27 cellular contexts compared by ENCODE assay signal in the genomic region with DNA sequence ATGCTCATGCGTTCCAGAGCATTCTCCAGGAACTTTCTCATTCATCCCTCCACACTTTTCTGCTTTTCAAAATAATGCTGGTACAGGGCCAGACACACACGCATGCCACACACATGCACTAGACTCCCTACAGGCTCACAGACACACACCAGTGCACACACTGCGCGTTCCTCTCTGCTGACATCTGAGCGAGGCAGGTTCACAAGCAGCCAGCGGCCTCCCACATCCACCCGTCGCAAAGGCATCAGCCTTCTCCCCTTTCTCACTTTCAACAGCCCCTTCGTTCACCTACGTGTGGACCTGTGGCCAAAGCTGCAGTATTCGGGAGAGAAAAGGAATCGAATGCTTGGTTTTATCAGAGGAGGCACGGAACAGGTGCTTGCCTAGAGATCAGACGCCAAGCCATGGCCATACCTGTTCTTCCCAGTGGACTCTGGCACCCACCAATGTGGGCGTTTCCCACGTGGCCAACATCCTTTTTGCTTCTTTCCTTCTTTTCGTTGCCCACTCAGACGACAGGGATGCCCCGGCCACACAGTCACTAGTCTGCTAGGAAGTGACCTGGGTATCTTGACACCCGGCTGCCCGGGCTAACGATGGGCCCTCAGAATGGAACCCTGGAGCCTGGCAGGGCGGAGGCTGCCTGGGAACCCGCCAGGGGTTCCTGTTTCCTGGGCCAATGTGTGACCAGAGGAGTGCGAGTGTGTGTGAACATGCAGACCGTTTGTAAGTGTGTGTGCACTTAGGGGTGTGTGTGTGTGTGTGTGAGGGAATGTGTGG.
A peak's percentile ranks its signal among the peaks of the same experiment; 100 is the strongest.
DNase-seq lines count a peak whose midpoint lies in the region; ATAC-seq lines count a peak whose summit lies in the region.
"Had no signal": no experiment of that assay in that cellular context is flagged by ENCODE, and none has a peak within 500 bp of the region (broad histone marks: within the 10 kb centered on the region; RNA-seq: fewer than 3 reads in every experiment).

No MANE protein-coding gene starts in this region.

- no peak overlapping the region for H3K27ac ChIP-seq in BLaER1 treated with 17β-estradiol and CSF1 and Interleukin-3, amounts not matched to agents 10 nM and 100 nM
- H3K27ac ChIP-seq in neuronal stem cell (replicated peaks; ENCODE audit: low read length): no peak overlapping the region
- H3K27ac ChIP-seq: 22Rv1, body of pancreas, esophagus squamous epithelium, foreskin keratinocyte, KMS-11, prostate gland, SK-N-MC had no signal

- DNase-seq in activated CD4-positive, alpha-beta T cell treated with anti-CD3 and anti-CD28 coated beads, Interleukin-2, amount 10 ng/mL, durations not matched to agents 7 days and 5 days: no peak
- no peak for DNase-seq in activated CD4-positive, alpha-beta T cell treated with anti-CD3 and anti-CD28 coated beads for 4 hours
- peak; percentile 34 for DNase-seq in kidney glomerular epithelial cell (lab: John Stamatoyannopoulos, UW)
- no peak for DNase-seq in neuronal stem cell (ENCODE audit: low spot score)
- DNase-seq in KG1 (lab: John Stamatoyannopoulos, UW): no peak
- no peak for DNase-seq in T1000 (lab: John Stamatoyannopoulos, UW)
- DNase-seq: activated B cell treated with CpG ODN at 0.5 μM for 24 hours; activated CD8-positive, alpha-beta memory T cell treated with anti-CD3 and anti-CD28 coated beads, Interleukin-2, amount 10 ng/mL, durations not matched to agents 7 days and 5 days; activated naive CD4-positive, alpha-beta T cell treated with anti-CD3 and anti-CD28 coated beads, Interleukin-2, amount 10 ng/mL, durations not matched to agents 7 days and 5 days; body of pancreas; CD4-positive, CD25-positive, alpha-beta regulatory T cell; esophagus squamous epithelium; foreskin keratinocyte; NCI-H1436; NCI-H2081; NCI-H526 treated with DMSO at 0.1 percent for 48 hours; NK-92 treated with Interleukin-12 subunit alpha and Interleukin-12 subunit beta, amount 100 ng/mL, for 24 hours; stimulated activated CD4-positive, alpha-beta T cell treated with anti-CD3 and anti-CD28 coated beads, Interleukin-4, amount 100 ng/mL, for 24 hours; T-helper 1 cell had no signal

- no peaks in the 10 kb centered on the region for H3K36me3 ChIP-seq in BLaER1 treated with 17β-estradiol and CSF1 and Interleukin-3, amounts not matched to agents 10 nM and 100 nM
- H3K36me3 ChIP-seq in neuronal stem cell (replicated peaks in 1 of 2; ENCODE audit: control insufficient read depth in 2 of 2, insufficient read depth in 2 of 2, low read length in 2 of 2): no peaks in the 10 kb centered on the region
- H3K36me3 ChIP-seq: esophagus squamous epithelium, prostate gland had no signal

- POLR2A ChIA-PET in activated CD4-positive, alpha-beta T cell treated with anti-CD3 and anti-CD28 coated beads, Interleukin-2, amount 10 ng/mL, durations not matched to agents 7 days and 5 days (lab: Charles Lee): no interaction called here

- no peak overlapping the region for H2BK12ac ChIP-seq in neuronal stem cell (ENCODE audit: low read length)

- H3K27ac Mint-ChIP-seq in activated CD4-positive, alpha-beta T cell treated with anti-CD3 and anti-CD28 coated beads, Interleukin-2, amount 10 ng/mL, durations not matched to agents 7 days and 5 days: peak overlapping the region; percentile 22
- H3K27ac Mint-ChIP-seq: activated B cell treated with CpG ODN at 0.5 μM for 24 hours; activated naive CD4-positive, alpha-beta T cell treated with anti-CD3 and anti-CD28 coated beads, Interleukin-2, amount 10 ng/mL, durations not matched to agents 7 days and 5 days had no signal

- H2AFZ ChIP-seq in neuronal stem cell (ENCODE audit: low read length): peak overlapping the region; percentile 54

- peak overlapping the region; percentile 32 for H2BK120ac ChIP-seq in neuronal stem cell (ENCODE audit: low read depth, low read length)

- H3K23ac ChIP-seq in neuronal stem cell (ENCODE audit: low read depth, low read length, poor library complexity): peak overlapping the region; percentile 71

- H3K9me3 ChIP-seq in BLaER1 treated with 17β-estradiol and CSF1 and Interleukin-3, amounts not matched to agents 10 nM and 100 nM (replicated peaks in 1 of 11): no peaks in the 10 kb centered on the region
- peaks cover 0 to 4% of the 10 kb centered on the region in 2 donors for H3K9me3 ChIP-seq in neuronal stem cell (replicated peaks in 1 of 2; ENCODE audit: control insufficient read depth in 2 of 2, insufficient read depth in 1 of 2, low read depth in 1 of 2, low read length in 2 of 2)
- H3K9me3 ChIP-seq: body of pancreas, esophagus squamous epithelium, prostate gland had no signal

- H3K4me3 Mint-ChIP-seq in activated CD4-positive, alpha-beta T cell treated with anti-CD3 and anti-CD28 coated beads, Interleukin-2, amount 10 ng/mL, durations not matched to agents 7 days and 5 days: no peak overlapping the region
- H3K4me3 Mint-ChIP-seq: activated B cell treated with CpG ODN at 0.5 μM for 24 hours; activated CD8-positive, alpha-beta memory T cell treated with anti-CD3 and anti-CD28 coated beads, Interleukin-2, amount 10 ng/mL, durations not matched to agents 7 days and 5 days; activated naive CD4-positive, alpha-beta T cell treated with anti-CD3 and anti-CD28 coated beads, Interleukin-2, amount 10 ng/mL, durations not matched to agents 7 days and 5 days; activated T-helper 1 cell treated with anti-CD3 and anti-CD28 coated beads, Interleukin-12 subunit alpha, Interleukin-12 subunit beta, Interleukin-2, Interleukin-4 antibody, amounts not matched to agents 30 ng/mL and 10 ng/mL and 1 ng/mL, durations not matched to agents 14 hours and 24 hours and 36 hours; CD4-positive, CD25-positive, alpha-beta regulatory T cell had no signal

- H3K4ac ChIP-seq in neuronal stem cell (ENCODE audit: low read length): no peak overlapping the region

- no peaks in the 10 kb centered on the region for H4K20me1 ChIP-seq in BLaER1 treated with 17β-estradiol and CSF1 and Interleukin-3, amounts not matched to agents 10 nM and 100 nM

- no peak for ATAC-seq in GM21526 (IDR thresholded peaks at IDR 0.05; ENCODE audit: low FRiP score, unreplicated experiment)
- ATAC-seq: activated CD8-positive, alpha-beta memory T cell treated with anti-CD3 and anti-CD28 coated beads, Interleukin-2, amount 10 ng/mL, durations not matched to agents 7 days and 5 days; body of pancreas; foreskin keratinocyte had no signal

- H3K79me1 ChIP-seq in neuronal stem cell (ENCODE audit: low read depth, low read length): peaks cover 2% of the 10 kb centered on the region

- peak overlapping the region; percentile 84 for H3K18ac ChIP-seq in neuronal stem cell (ENCODE audit: low read length)

- H3K9ac ChIP-seq in BLaER1 treated with 17β-estradiol and CSF1 and Interleukin-3, amounts not matched to agents 10 nM and 100 nM: no peak overlapping the region
- peak overlapping the region; percentile 36 for H3K9ac ChIP-seq in neuronal stem cell (ENCODE audit: low read depth, low read length, poor library complexity)
- H3K9ac ChIP-seq: KMS-11 had no signal

- no peak overlapping the region for H3K4me3 ChIP-seq in BLaER1 treated with 17β-estradiol and CSF1 and Interleukin-3, amounts not matched to agents 10 nM and 100 nM
- peak overlapping the region in 1 of 2 donors; percentile 46 for H3K4me3 ChIP-seq in neuronal stem cell (ENCODE audit: low read length in 2 of 2)
- H3K4me3 ChIP-seq: body of pancreas, esophagus squamous epithelium, lung, prostate gland, SK-N-MC had no signal

- peak overlapping the region in 6 of 11 experiments; percentile 3 to 33 (median 13); a peak in 8 of 22 replicates for H3K4me2 ChIP-seq in BLaER1 treated with 17β-estradiol and CSF1 and Interleukin-3, amounts not matched to agents 10 nM and 100 nM
- H3K4me2 ChIP-seq in neuronal stem cell (ENCODE audit: insufficient read depth, low read length, poor library complexity, severe bottlenecking): no peak overlapping the region
- H3K4me2 ChIP-seq: KMS-11 had no signal

- H3K36me3 Mint-ChIP-seq in activated CD4-positive, alpha-beta T cell treated with anti-CD3 and anti-CD28 coated beads, Interleukin-2, amount 10 ng/mL, durations not matched to agents 7 days and 5 days (ENCODE audit: low read depth): no peaks in the 10 kb centered on the region
- H3K36me3 Mint-ChIP-seq: activated CD8-positive, alpha-beta memory T cell treated with anti-CD3 and anti-CD28 coated beads, Interleukin-2, amount 10 ng/mL, durations not matched to agents 7 days and 5 days; activated naive CD4-positive, alpha-beta T cell treated with anti-CD3 and anti-CD28 coated beads, Interleukin-2, amount 10 ng/mL, durations not matched to agents 7 days and 5 days; CD4-positive, CD25-positive, alpha-beta regulatory T cell had no signal

- peaks cover 15 to 37% (median 27%) of the 10 kb centered on the region in 10 experiments for H3K4me1 ChIP-seq in BLaER1 treated with 17β-estradiol and CSF1 and Interleukin-3, amounts not matched to agents 10 nM and 100 nM
- H3K4me1 ChIP-seq in neuronal stem cell (ENCODE audit: control insufficient read depth in 2 of 2, insufficient read depth in 1 of 2, low read depth in 1 of 2, low read length in 2 of 2): peaks cover 0 to 7% of the 10 kb centered on the region in 2 donors
- H3K4me1 ChIP-seq: body of pancreas, foreskin keratinocyte, prostate gland had no signal

- peaks cover 3% of the 10 kb centered on the region for H3K4me1 Mint-ChIP-seq in activated CD4-positive, alpha-beta T cell treated with anti-CD3 and anti-CD28 coated beads, Interleukin-2, amount 10 ng/mL, durations not matched to agents 7 days and 5 days
- H3K4me1 Mint-ChIP-seq: activated B cell treated with CpG ODN at 0.5 μM for 24 hours; activated CD8-positive, alpha-beta memory T cell treated with anti-CD3 and anti-CD28 coated beads, Interleukin-2, amount 10 ng/mL, durations not matched to agents 7 days and 5 days; activated naive CD4-positive, alpha-beta T cell treated with anti-CD3 and anti-CD28 coated beads, Interleukin-2, amount 10 ng/mL, durations not matched to agents 7 days and 5 days; CD4-positive, CD25-positive, alpha-beta regulatory T cell had no signal

- no peak overlapping the region for H4K8ac ChIP-seq in neuronal stem cell (ENCODE audit: low read depth, low read length)

- no peak overlapping the region for H2BK5ac ChIP-seq in neuronal stem cell (ENCODE audit: low read length)

- no CpG with 5 or more reads among the region's 26 CpGs for WGBS in neuronal stem cell (ENCODE audit: extremely low coverage in 2 of 2, insufficient read length in 2 of 2, insufficient replicate concordance in 1 of 2), 2 donors

- H3K14ac ChIP-seq in neuronal stem cell (ENCODE audit: low read length): no peak overlapping the region

- no peaks in the 10 kb centered on the region for H3K27me3 ChIP-seq in BLaER1 treated with 17β-estradiol and CSF1 and Interleukin-3, amounts not matched to agents 10 nM and 100 nM
- H3K27me3 ChIP-seq in neuronal stem cell (ENCODE audit: control insufficient read depth in 3 of 3, insufficient read depth in 3 of 3, low read depth in 1 of 3, low read length in 3 of 3): peaks cover 0 to 2% (median 0%) of the 10 kb centered on the region in 3 experiments
- H3K27me3 ChIP-seq: body of pancreas, foreskin keratinocyte had no signal

- peak overlapping the region; percentile 51 for H2BK15ac ChIP-seq in neuronal stem cell (ENCODE audit: low read length)

- CTCF ChIA-PET in activated CD4-positive, alpha-beta T cell treated with anti-CD3 and anti-CD28 coated beads, Interleukin-2, amount 10 ng/mL, durations not matched to agents 7 days and 5 days (lab: Charles Lee): interaction anchor here (0.6 kb wide), 1 partner anchor 131 kb away, joined by 3 read pairs; no protein-coding TSS in a partner anchor

- H2AK5ac ChIP-seq in neuronal stem cell (ENCODE audit: low read depth, low read length): peak overlapping the region; percentile 91

- H3K9me3 Mint-ChIP-seq in activated CD4-positive, alpha-beta T cell treated with anti-CD3 and anti-CD28 coated beads, Interleukin-2, amount 10 ng/mL, durations not matched to agents 7 days and 5 days: no peaks in the 10 kb centered on the region
- H3K9me3 Mint-ChIP-seq: activated B cell treated with CpG ODN at 0.5 μM for 24 hours; activated naive CD4-positive, alpha-beta T cell treated with anti-CD3 and anti-CD28 coated beads, Interleukin-2, amount 10 ng/mL, durations not matched to agents 7 days and 5 days; activated T-helper 1 cell treated with anti-CD3 and anti-CD28 coated beads, Interleukin-12 subunit alpha, Interleukin-12 subunit beta, Interleukin-2, Interleukin-4 antibody, amounts not matched to agents 30 ng/mL and 10 ng/mL and 1 ng/mL, durations not matched to agents 14 hours and 24 hours and 36 hours; CD4-positive, CD25-positive, alpha-beta regulatory T cell had no signal

- H4K91ac ChIP-seq in neuronal stem cell (ENCODE audit: low read depth, low read length, poor library complexity): no peak overlapping the region

- no peaks in the 10 kb centered on the region for H3K27me3 Mint-ChIP-seq in activated CD4-positive, alpha-beta T cell treated with anti-CD3 and anti-CD28 coated beads, Interleukin-2, amount 10 ng/mL, durations not matched to agents 7 days and 5 days
